ENCODE assay signal across 25 cellular contexts in the genomic region with DNA sequence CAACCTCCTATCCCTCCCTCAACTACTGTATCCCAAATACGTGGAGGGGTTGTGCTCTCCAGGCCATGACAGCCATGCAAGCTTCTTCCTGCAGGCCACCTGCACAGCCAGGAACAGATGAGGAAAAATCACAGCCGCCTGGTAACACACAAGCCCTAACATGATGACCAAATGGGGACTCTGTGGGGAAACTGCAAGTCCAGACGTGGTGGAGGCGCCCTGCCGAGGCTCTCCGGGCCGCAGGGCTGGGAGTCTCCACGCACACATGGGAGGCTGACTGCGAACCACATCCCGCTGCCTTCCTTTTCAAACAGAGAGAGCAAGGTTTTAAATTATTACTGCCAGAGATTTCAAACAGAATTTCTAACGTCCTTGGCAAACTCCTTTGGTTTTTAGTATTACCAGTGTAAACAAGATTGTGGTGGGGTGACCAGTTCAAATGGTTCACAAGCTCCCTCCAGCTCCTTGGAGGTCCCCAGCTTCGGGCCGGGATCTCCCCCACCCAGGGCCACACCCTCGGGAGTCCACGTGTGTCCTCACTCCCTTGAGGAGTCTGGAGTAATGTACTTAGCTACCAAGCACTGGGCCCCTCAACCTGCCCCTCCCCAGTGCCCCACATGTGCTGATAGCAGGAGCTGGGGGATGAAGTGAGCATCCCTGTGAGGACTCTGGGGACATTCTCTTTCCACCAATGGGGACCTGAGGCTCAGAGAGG.
A peak's percentile ranks its signal among the peaks of the same experiment; 100 is the strongest.
DNase-seq lines count a peak whose midpoint lies in the region; ATAC-seq, FAIRE-seq and TF ChIP-seq lines count a peak whose summit lies in the region.
"Had no signal": no experiment of that assay in that cellular context is flagged by ENCODE, and none has a peak within 500 bp of the region (broad histone marks: within the 10 kb centered on the region; RNA-seq: fewer than 3 reads in every experiment).

No MANE protein-coding gene starts in this region.

- H3K4me1 ChIP-seq in RWPE2 (ENCODE audit: insufficient read depth, poor library complexity, severe bottlenecking) = no peaks in the 10 kb centered on the region

- FAIRE-seq in GM12891 (lab: Jason Lieb, UNC) = no peak
- FAIRE-seq: A204.1 had no signal

- no peaks in the 10 kb centered on the region for H3K36me3 Mint-ChIP-seq in glutamatergic neuron (ENCODE audit: unreplicated experiment)
- H3K36me3 Mint-ChIP-seq in progenitor cell of endocrine pancreas (ENCODE audit: insufficient read depth) = no peaks in the 10 kb centered on the region
- H3K36me3 Mint-ChIP-seq: CD4-positive, alpha-beta memory T cell had no signal

- H3K9me3 Mint-ChIP-seq in glutamatergic neuron (ENCODE audit: unreplicated experiment) = peaks cover 2% of the 10 kb centered on the region
- no peaks in the 10 kb centered on the region for H3K9me3 Mint-ChIP-seq in progenitor cell of endocrine pancreas (ENCODE audit: low read depth)
- H3K9me3 Mint-ChIP-seq: CD4-positive, alpha-beta memory T cell; GM23338 had no signal

- no peak for ATAC-seq in left ventricle myocardium superior
- no peak for ATAC-seq in Right ventricle myocardium inferior
- ATAC-seq in RWPE2 (ENCODE audit: low read depth) = peak; percentile 33; the same call in 2 of the 3 replicates
- no peak for ATAC-seq in HG03196 (IDR thresholded peaks at IDR 0.05; ENCODE audit: unreplicated experiment)
- ATAC-seq: PC-3 had no signal

- H3K36me3 ChIP-seq in RWPE2 (ENCODE audit: low read depth) = no peaks in the 10 kb centered on the region

- peaks cover 7% of the 10 kb centered on the region for H3K27me3 Mint-ChIP-seq in glutamatergic neuron (ENCODE audit: unreplicated experiment)
- H3K27me3 Mint-ChIP-seq in progenitor cell of endocrine pancreas = peaks cover 6% of the 10 kb centered on the region
- H3K27me3 Mint-ChIP-seq: CD4-positive, alpha-beta memory T cell had no signal

- H3K4me1 Mint-ChIP-seq in glutamatergic neuron (ENCODE audit: low read depth, unreplicated experiment) (peaks cover 3% of the 10 kb centered on the region), progenitor cell of endocrine pancreas (ENCODE audit: low read depth) (peaks cover 4% of the 10 kb centered on the region)
- H3K4me1 Mint-ChIP-seq: CD4-positive, alpha-beta memory T cell had no signal

- intact Hi-C loops in left ventricle myocardium superior (cut with micrococcal nuclease) (no loop called here), Right ventricle myocardium inferior (cut with DNase I) (no loop called here)

- no peaks in the 10 kb centered on the region for H3K9me3 ChIP-seq in RWPE2 (ENCODE audit: severe bottlenecking)

- no peak overlapping the region for H3K4me3 ChIP-seq in RWPE2 (ENCODE audit: severe bottlenecking)
- H3K4me3 ChIP-seq: GM23338 had no signal

- no peak overlapping the region for H3K27ac ChIP-seq in RWPE2 (ENCODE audit: poor library complexity, severe bottlenecking)

- H3K4me3 Mint-ChIP-seq in glutamatergic neuron (ENCODE audit: unreplicated experiment) (no peak overlapping the region), progenitor cell of endocrine pancreas (ENCODE audit: low read depth) (no peak overlapping the region)
- H3K4me3 Mint-ChIP-seq: CD4-positive, alpha-beta memory T cell; GM23338 had no signal

- TF ChIP-seq CTCF in RWPE2 (IDR thresholded peaks at IDR 0.05; ENCODE audit: poor library complexity, severe bottlenecking) (no peak), glutamatergic neuron (IDR thresholded peaks at IDR 0.05; ENCODE audit: partially characterized antibody, unreplicated experiment) (no peak), progenitor cell of endocrine pancreas (IDR thresholded peaks at IDR 0.05; ENCODE audit: unreplicated experiment) (no peak)

- no peak for TF ChIP-seq POLR2A in GM12891 (IDR thresholded peaks at IDR 0.05; ENCODE audit: low read depth, low read length)

- DNase-seq in left ventricle myocardium superior (peak; percentile 11), Right ventricle myocardium inferior (ENCODE audit: missing footprints) (no peak), RWPE2 (ENCODE audit: low spot score) (no peak), glutamatergic neuron (peak; percentile 3), progenitor cell of endocrine pancreas (ENCODE audit: low spot score, unreplicated experiment) (no peak), GM12891 (ENCODE audit: insufficient read length, low spot score) (no peak), iPS-NIHi7 (ENCODE audit: extremely low spot score) (no peak)
- DNase-seq: C1 segment of cervical spinal cord; CD4-positive, alpha-beta memory T cell; COR-L47; DMS53; HCEC 1CT; Kasumi-1; MV-4-11; NCI-H1105; NCI-H1436 treated with DMSO at 0.1 percent for 48 hours; NCI-H1930; NCI-H2107; NCI-H524; NCI-H774; PC-3; SHP77 treated with DMSO at 0.1 percent for 48 hours had no signal

- no peak overlapping the region for H3K27ac Mint-ChIP-seq in glutamatergic neuron (ENCODE audit: unreplicated experiment)
- H3K27ac Mint-ChIP-seq in progenitor cell of endocrine pancreas = peak overlapping the region; percentile 62
- H3K27ac Mint-ChIP-seq: CD4-positive, alpha-beta memory T cell; GM23338 had no signal

- H3K27me3 ChIP-seq in RWPE2 (ENCODE audit: insufficient read depth, poor library complexity, severe bottlenecking) = no peaks in the 10 kb centered on the region

TF ChIP-seq in GM12891, 5 proteins besides CTCF, POLR2A, EP300 and RAD21:
- no peak for TF ChIP-seq PAX5 (IDR thresholded peaks at IDR 0.05; ENCODE audit: insufficient read depth, low read length, severe bottlenecking)
- no peak for TF ChIP-seq POLR2AphosphoS5 (IDR thresholded peaks at IDR 0.05; ENCODE audit: low read depth, low read length)
- no peak for TF ChIP-seq TAF1 (IDR thresholded peaks at IDR 0.05; ENCODE audit: low read depth, low read length)
- TF ChIP-seq POU2F2 (IDR thresholded peaks at IDR 0.05; ENCODE audit: low read depth, low read length) = no peak

Comparison
In these comparisons a context has a peak if more than half of its experiments do, and no peak if none do; other contexts are left out.
1. DNase-seq: peak in left ventricle myocardium superior (single experiment) and glutamatergic neuron (single experiment); none in Right ventricle myocardium inferior (single experiment), RWPE2 (single experiment), progenitor cell of endocrine pancreas (single experiment), GM12891 (single experiment) and iPS-NIHi7 (single experiment).